8 cellular contexts compared by ENCODE assay signal in the genomic region with DNA sequence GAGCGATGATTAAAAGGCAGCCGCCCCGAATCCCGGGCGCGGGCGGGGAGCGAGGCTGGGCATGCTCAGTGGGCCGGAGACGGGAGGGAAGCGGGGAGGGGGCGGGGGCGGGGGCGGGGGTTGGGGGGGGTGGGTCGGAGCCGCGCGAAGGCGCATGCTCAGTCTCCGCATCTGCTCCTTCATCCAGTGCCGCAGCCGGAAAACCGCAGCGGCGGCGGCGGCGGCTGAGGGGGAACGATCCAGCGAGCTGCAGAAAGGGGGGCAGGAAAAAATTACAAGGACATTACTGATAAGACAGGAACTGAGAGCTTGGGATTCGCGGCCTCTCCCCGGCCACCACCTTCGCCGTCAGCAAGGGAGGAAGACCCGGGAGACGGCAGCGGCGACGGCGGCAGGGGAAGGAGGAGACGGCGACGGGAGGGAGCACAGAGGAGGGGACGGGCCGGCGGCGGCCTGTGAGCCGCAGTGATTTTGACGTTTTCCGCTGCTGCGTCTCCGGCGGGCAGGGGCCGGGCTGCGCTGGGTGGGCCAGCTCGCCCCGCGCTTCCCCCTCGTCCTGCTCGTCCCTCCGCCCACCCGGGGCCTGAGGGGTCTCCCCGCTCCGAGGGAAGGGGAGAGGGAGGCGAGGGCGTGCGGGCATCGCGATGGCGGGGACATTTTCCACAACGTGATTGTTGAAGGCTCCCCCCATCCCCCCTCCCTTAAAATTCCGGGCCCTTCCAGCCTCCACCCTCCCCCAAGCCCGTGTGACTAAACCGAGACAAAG. TPM values are rescaled to one million over a fixed set of nuclear protein-coding genes. Genes with fewer than 3 reads are reported as not detected.
A peak's percentile ranks its signal among the peaks of the same experiment; 100 is the strongest.
DNase-seq lines count a peak whose midpoint lies in the region; ATAC-seq and FAIRE-seq lines count a peak whose summit lies in the region.

A gene with protein sequence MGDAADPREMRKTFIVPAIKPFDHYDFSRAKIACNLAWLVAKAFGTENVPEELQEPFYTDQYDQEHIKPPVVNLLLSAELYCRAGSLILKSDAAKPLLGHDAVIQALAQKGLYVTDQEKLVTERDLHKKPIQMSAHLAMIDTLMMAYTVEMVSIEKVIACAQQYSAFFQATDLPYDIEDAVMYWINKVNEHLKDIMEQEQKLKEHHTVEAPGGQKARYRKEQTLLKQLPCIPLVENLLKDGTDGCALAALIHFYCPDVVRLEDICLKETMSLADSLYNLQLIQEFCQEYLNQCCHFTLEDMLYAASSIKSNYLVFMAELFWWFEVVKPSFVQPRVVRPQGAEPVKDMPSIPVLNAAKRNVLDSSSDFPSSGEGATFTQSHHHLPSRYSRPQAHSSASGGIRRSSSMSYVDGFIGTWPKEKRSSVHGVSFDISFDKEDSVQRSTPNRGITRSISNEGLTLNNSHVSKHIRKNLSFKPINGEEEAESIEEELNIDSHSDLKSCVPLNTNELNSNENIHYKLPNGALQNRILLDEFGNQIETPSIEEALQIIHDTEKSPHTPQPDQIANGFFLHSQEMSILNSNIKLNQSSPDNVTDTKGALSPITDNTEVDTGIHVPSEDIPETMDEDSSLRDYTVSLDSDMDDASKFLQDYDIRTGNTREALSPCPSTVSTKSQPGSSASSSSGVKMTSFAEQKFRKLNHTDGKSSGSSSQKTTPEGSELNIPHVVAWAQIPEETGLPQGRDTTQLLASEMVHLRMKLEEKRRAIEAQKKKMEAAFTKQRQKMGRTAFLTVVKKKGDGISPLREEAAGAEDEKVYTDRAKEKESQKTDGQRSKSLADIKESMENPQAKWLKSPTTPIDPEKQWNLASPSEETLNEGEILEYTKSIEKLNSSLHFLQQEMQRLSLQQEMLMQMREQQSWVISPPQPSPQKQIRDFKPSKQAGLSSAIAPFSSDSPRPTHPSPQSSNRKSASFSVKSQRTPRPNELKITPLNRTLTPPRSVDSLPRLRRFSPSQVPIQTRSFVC (N-terminal part only) (plus strand): TSS at position 161 of the 766 bp plus-strand sequence. CDS start 935 bp downstream, outside the sequence.

- no peaks in the 10 kb centered on the region for H3K36me3 ChIP-seq in CD4-positive, alpha-beta memory T cell (ENCODE audit: insufficient read depth, low read length)
- 0 out of 2 replicates have a peak, but pooled peaks cover 4% of the 10 kb centered on the region for H3K36me3 ChIP-seq in HUES6 (ENCODE audit: control insufficient read depth, insufficient read depth, low read length)

- H3K4me3 ChIP-seq in CD4-positive, alpha-beta memory T cell (ENCODE audit: low read length in 2 of 2): peak within 1 kb of the TSS; percentile 37 to 76
- peak within 1 kb of the TSS; percentile 77 for H3K4me3 ChIP-seq in HUES6 (ENCODE audit: low read depth, low read length)

- H3K27ac ChIP-seq in CD4-positive, alpha-beta memory T cell (ENCODE audit: low read depth, low read length): peak within 1 kb of the TSS; percentile 60
- H3K27ac ChIP-seq in HUES6 (ENCODE audit: low read depth, low read length): peak within 1 kb of the TSS; percentile 91; the same call in 1 of the 2 replicates

- peak; percentile 48 for ATAC-seq in GM19467 (IDR thresholded peaks at IDR 0.05; ENCODE audit: unreplicated experiment)
- ATAC-seq in activated T-helper 17 cell treated with anti-CD3 and anti-CD28 coated beads, Interleukin-2, amount 50 U/mL, for 72 hours (replicated peaks): peak; percentile 65
- ATAC-seq in naive B cell (ENCODE audit: low read depth in 2 of 2): peak; percentile 69 to 71
- ATAC-seq in stimulated activated memory B cell treated with anti-CD40 and anti-IgM and Interleukin-4, amounts not matched to agents 10 μg/mL and 1 μg/mL and 100 μg/mL, for 72 hours: peak; percentile 73

- peaks cover 0 to 8% of the 10 kb centered on the region in 2 donors for H3K36me3 Mint-ChIP-seq in CD4-positive, alpha-beta memory T cell
- no peaks in the 10 kb centered on the region for H3K36me3 Mint-ChIP-seq in activated T-helper 17 cell treated with anti-CD3 and anti-CD28 coated beads, Interleukin-2, amount 50 U/mL, for 72 hours (ENCODE audit: low read depth)
- peaks cover 0 to 5% of the 10 kb centered on the region in 2 donors for H3K36me3 Mint-ChIP-seq in naive B cell
- H3K36me3 Mint-ChIP-seq in stimulated activated memory B cell treated with anti-CD40 and anti-IgM and Interleukin-4, amounts not matched to agents 10 μg/mL and 1 μg/mL and 100 μg/mL, for 72 hours: no peaks in the 10 kb centered on the region

- no peaks in the 10 kb centered on the region for H3K9me3 ChIP-seq in CD4-positive, alpha-beta memory T cell (ENCODE audit: control insufficient read depth in 1 of 2, low read length in 2 of 2)
- no peaks in the 10 kb centered on the region for H3K9me3 ChIP-seq in HUES6 (ENCODE audit: control insufficient read depth, insufficient read depth, low read depth, low read length)

- H3K4me3 Mint-ChIP-seq in CD4-positive, alpha-beta memory T cell: peak within 1 kb of the TSS; percentile 95 to 98 (median 98)
- peak within 1 kb of the TSS; percentile 86 for H3K4me3 Mint-ChIP-seq in activated T-helper 17 cell treated with anti-CD3 and anti-CD28 coated beads, Interleukin-2, amount 50 U/mL, for 72 hours
- H3K4me3 Mint-ChIP-seq in naive B cell: peak within 1 kb of the TSS; percentile 83 to 97 (median 94)
- peak within 1 kb of the TSS; percentile 93 for H3K4me3 Mint-ChIP-seq in stimulated activated memory B cell treated with anti-CD40 and anti-IgM and Interleukin-4, amounts not matched to agents 10 μg/mL and 1 μg/mL and 100 μg/mL, for 72 hours

- no peaks in the 10 kb centered on the region for H3K27me3 ChIP-seq in CD4-positive, alpha-beta memory T cell (ENCODE audit: insufficient read depth, low read length)
- H3K27me3 ChIP-seq in HUES6 (ENCODE audit: control insufficient read depth, insufficient read depth, low read length): peaks cover 4% of the 10 kb centered on the region; the same call in 1 of the 2 replicates

- no peak for FAIRE-seq in RCC 7860 (lab: Jason Lieb, UNC)

- peak within 1 kb of the TSS; percentile 98 for H3K9ac ChIP-seq in HUES6 (ENCODE audit: low read length)

- H3K4me1 ChIP-seq in CD4-positive, alpha-beta memory T cell (ENCODE audit: insufficient read depth, low read length): peaks cover 29% of the 10 kb centered on the region
- H3K4me1 ChIP-seq in HUES6 (ENCODE audit: control insufficient read depth, insufficient read depth, low read length): peaks cover 17% of the 10 kb centered on the region

- POLR2A ChIA-PET in CD4-positive, alpha-beta memory T cell (lab: Charles Lee; ENCODE audit: partially characterized antibody): interaction anchor here (1.0 to 3.0 kb wide), 2 partner anchors 8 to 69 kb away, joined by 4 to 19 read pairs; partner anchors contain the start of gene DDX59

- no peaks in the 10 kb centered on the region for H3K9me3 Mint-ChIP-seq in CD4-positive, alpha-beta memory T cell
- H3K9me3 Mint-ChIP-seq in activated T-helper 17 cell treated with anti-CD3 and anti-CD28 coated beads, Interleukin-2, amount 50 U/mL, for 72 hours: no peaks in the 10 kb centered on the region
- no peaks in the 10 kb centered on the region for H3K9me3 Mint-ChIP-seq in naive B cell
- H3K9me3 Mint-ChIP-seq in stimulated activated memory B cell treated with anti-CD40 and anti-IgM and Interleukin-4, amounts not matched to agents 10 μg/mL and 1 μg/mL and 100 μg/mL, for 72 hours: no peaks in the 10 kb centered on the region

- peak within 1 kb of the TSS; percentile 86 to 98 (median 94) for H3K27ac Mint-ChIP-seq in CD4-positive, alpha-beta memory T cell
- H3K27ac Mint-ChIP-seq in activated T-helper 17 cell treated with anti-CD3 and anti-CD28 coated beads, Interleukin-2, amount 50 U/mL, for 72 hours: peak within 1 kb of the TSS; percentile 78
- H3K27ac Mint-ChIP-seq in naive B cell: peak within 1 kb of the TSS; percentile 40 to 94 (median 80)
- H3K27ac Mint-ChIP-seq in stimulated activated memory B cell treated with anti-CD40 and anti-IgM and Interleukin-4, amounts not matched to agents 10 μg/mL and 1 μg/mL and 100 μg/mL, for 72 hours: peak within 1 kb of the TSS; percentile 84

- CTCF ChIA-PET in CD4-positive, alpha-beta memory T cell (lab: Charles Lee; ENCODE audit: partially characterized antibody): interaction anchor here (1.1 to 2.2 kb wide), 3 partner anchors 64 to 117 kb away, joined by 3 to 8 read pairs (median 7); partner anchors contain the start of gene DDX59

- H3K4me1 Mint-ChIP-seq in CD4-positive, alpha-beta memory T cell: peaks cover 23 to 41% (median 30%) of the 10 kb centered on the region in 4 donors
- peaks cover 23% of the 10 kb centered on the region for H3K4me1 Mint-ChIP-seq in activated T-helper 17 cell treated with anti-CD3 and anti-CD28 coated beads, Interleukin-2, amount 50 U/mL, for 72 hours
- peaks cover 12 to 15% (median 14%) of the 10 kb centered on the region in 3 donors for H3K4me1 Mint-ChIP-seq in naive B cell
- H3K4me1 Mint-ChIP-seq in stimulated activated memory B cell treated with anti-CD40 and anti-IgM and Interleukin-4, amounts not matched to agents 10 μg/mL and 1 μg/mL and 100 μg/mL, for 72 hours: peaks cover 21% of the 10 kb centered on the region

- DNase-seq in CD4-positive, alpha-beta memory T cell: peak; percentile 62 to 75 (median 68)
- DNase-seq in RCC 7860 (ENCODE audit: low spot score): peak; percentile 70
- DNase-seq in fibroblast of gingiva (ENCODE audit: low read depth): peak; percentile 88
- DNase-seq in naive B cell: peak; percentile 35

- intact Hi-C loops in CD4-positive, alpha-beta memory T cell (cut with micrococcal nuclease): loop anchor here (1.0 kb wide), 1 partner anchor 69 kb away; no protein-coding TSS in a partner anchor

- H3K27me3 Mint-ChIP-seq in CD4-positive, alpha-beta memory T cell: no peaks in the 10 kb centered on the region
- no peaks in the 10 kb centered on the region for H3K27me3 Mint-ChIP-seq in activated T-helper 17 cell treated with anti-CD3 and anti-CD28 coated beads, Interleukin-2, amount 50 U/mL, for 72 hours
- peaks cover 16 to 35% (median 17%) of the 10 kb centered on the region in 3 donors for H3K27me3 Mint-ChIP-seq in naive B cell
- H3K27me3 Mint-ChIP-seq in stimulated activated memory B cell treated with anti-CD40 and anti-IgM and Interleukin-4, amounts not matched to agents 10 μg/mL and 1 μg/mL and 100 μg/mL, for 72 hours: peaks cover 18% of the 10 kb centered on the region

RNA-seq across cellular contexts. Expression of the gene that starts here (rescaled TPM):
- 1 to 10 TPM; 6.1 to 7.5 TPM for total RNA-seq in CD4-positive, alpha-beta memory T cell
- polyA plus RNA-seq in CD4-positive, alpha-beta memory T cell: 1 to 10 TPM; 1.1 to 1.4 TPM
- total RNA-seq in activated T-helper 17 cell treated with anti-CD3 and anti-CD28 coated beads, Interleukin-2, amount 50 U/mL, for 72 hours: 1 to 10 TPM; 3.4 to 5.3 TPM
- polyA plus RNA-seq in naive B cell (ENCODE audit: low read depth in 6 of 6): under 1 TPM in 1 of 6 donors, not detected in 5; 0.04 TPM

Comparison
In these comparisons a context has a peak if more than half of its experiments do, and no peak if none do; other contexts are left out.
1. Peak in every context shown above with its lines: DNase-seq, ATAC-seq, H3K4me3 ChIP-seq and H3K27ac ChIP-seq.
2. Peak in DNase-seq and ATAC-seq in naive B cell; RNA of the gene not detected or under 1 TPM.
3. DNase-seq: peak in every context shown above with its lines; median percentile 88 in fibroblast of gingiva; 70 in RCC 7860; 68 in CD4-positive, alpha-beta memory T cell; 35 in naive B cell.